12 cellular contexts compared by ENCODE assay signal in the genomic region with DNA sequence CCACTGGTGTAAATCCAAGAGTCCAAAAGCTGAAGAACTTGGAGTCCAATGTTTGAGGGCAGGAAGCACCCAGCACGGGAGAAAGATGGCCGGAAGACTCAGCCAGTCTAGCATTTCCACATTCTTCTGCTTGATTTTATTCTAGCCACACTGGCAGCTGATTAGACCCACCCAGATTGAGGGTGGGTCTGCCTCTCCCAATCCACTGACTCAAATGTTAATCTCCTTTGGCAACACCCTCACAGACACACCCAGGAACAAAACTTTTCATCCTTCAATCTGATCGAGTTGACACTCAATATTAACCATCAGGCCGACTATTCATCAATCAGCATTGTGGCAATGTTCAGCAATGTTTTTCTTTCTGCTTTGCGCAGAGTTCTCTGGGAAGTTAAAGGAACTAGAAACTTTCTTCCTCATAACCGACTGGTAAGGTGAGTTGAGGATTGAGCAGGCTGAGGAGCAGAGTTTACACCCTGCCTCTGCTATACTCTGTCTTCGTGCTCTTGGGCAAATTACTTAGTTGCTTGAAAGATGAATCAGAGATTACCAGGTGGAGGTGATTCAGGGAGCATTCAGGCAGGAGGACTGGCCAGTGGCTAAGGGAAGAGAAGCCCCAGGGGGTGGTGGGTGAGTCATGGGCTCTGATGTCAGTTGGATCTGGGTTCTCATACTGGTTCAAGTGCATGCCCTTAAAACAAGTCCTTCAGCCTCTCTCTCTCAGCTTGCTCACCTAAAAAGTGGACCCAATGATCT. TPM values are rescaled to one million over a fixed set of nuclear protein-coding genes. Genes with fewer than 3 reads are reported as not detected.
DNase-seq lines count a peak whose midpoint lies in the region; ATAC-seq, FAIRE-seq and TF ChIP-seq lines count a peak whose summit lies in the region.
"Had no signal": no experiment of that assay in that cellular context is flagged by ENCODE, and none has a peak within 500 bp of the region (broad histone marks: within the 10 kb centered on the region; RNA-seq: fewer than 3 reads in every experiment).

No MANE protein-coding gene starts in this region.

- no peak overlapping the region for H3K4me3 Mint-ChIP-seq in CD8-positive, alpha-beta T cell
- H3K4me3 Mint-ChIP-seq in astrocyte (ENCODE audit: unreplicated experiment): no peak overlapping the region
- H3K4me3 Mint-ChIP-seq: activated T-cell treated with anti-CD3 and anti-CD28 coated beads, Interleukin-2, amount 50 U/mL, for 4 hours; central memory CD8-positive, alpha-beta T cell had no signal

- intact Hi-C loops in CD8-positive, alpha-beta T cell (cut with DNase I, micrococcal nuclease): no loop called here
- intact Hi-C loops in left lung (cut with DNase I): no loop called here

- H3K4me1 Mint-ChIP-seq in CD8-positive, alpha-beta T cell (ENCODE audit: low read depth): peaks cover 27% of the 10 kb centered on the region
- H3K4me1 Mint-ChIP-seq in astrocyte (ENCODE audit: low read depth, unreplicated experiment): peaks cover 7% of the 10 kb centered on the region

- H3K36me3 Mint-ChIP-seq in CD8-positive, alpha-beta T cell: no peaks in the 10 kb centered on the region
- H3K36me3 Mint-ChIP-seq in astrocyte (ENCODE audit: low read depth, unreplicated experiment): no peaks in the 10 kb centered on the region

- FAIRE-seq in HTR-8/SVneo (lab: Jason Lieb, UNC) (no peak), astrocyte (lab: Jason Lieb, UNC) (no peak)

- H3K4me2 ChIP-seq in astrocyte (ENCODE audit: low read length): peak overlapping the region; percentile 34

- H3K9me3 ChIP-seq in CD8-positive, alpha-beta T cell (ENCODE audit: low read length): no peaks in the 10 kb centered on the region
- H3K9me3 ChIP-seq in astrocyte (ENCODE audit: insufficient read depth, low read depth, low read length) (no peaks in the 10 kb centered on the region), left lung (no peaks in the 10 kb centered on the region)

- CTCF ChIA-PET in CD8-positive, alpha-beta T cell (lab: Charles Lee): no interaction called here

- no peaks in the 10 kb centered on the region for H3K27me3 Mint-ChIP-seq in CD8-positive, alpha-beta T cell (ENCODE audit: low read depth)
- H3K27me3 Mint-ChIP-seq in astrocyte (ENCODE audit: low read depth, unreplicated experiment): peaks cover 20% of the 10 kb centered on the region

- POLR2A ChIA-PET in CD8-positive, alpha-beta T cell (lab: Charles Lee): no interaction called here

- no peak overlapping the region for H3K9ac ChIP-seq in astrocyte (ENCODE audit: low read length)

- H3K9me3 Mint-ChIP-seq in CD8-positive, alpha-beta T cell: no peaks in the 10 kb centered on the region
- no peaks in the 10 kb centered on the region for H3K9me3 Mint-ChIP-seq in astrocyte (ENCODE audit: unreplicated experiment)
- H3K9me3 Mint-ChIP-seq: activated T-cell treated with anti-CD3 and anti-CD28 coated beads, Interleukin-2, amount 50 U/mL, for 4 hours; central memory CD8-positive, alpha-beta T cell had no signal

- peak in 1 of 7 experiments; percentile 9 for DNase-seq in CD8-positive, alpha-beta T cell
- DNase-seq in HTR-8/SVneo (ENCODE audit: insufficient read length, low spot score) (peak; percentile 31), astrocyte (ENCODE audit: low read depth) (peak; percentile 68), left lung (no peak), NCI-H526 (lab: John Stamatoyannopoulos, UW) (no peak)
- DNase-seq in activated CD4-positive, alpha-beta T cell treated with anti-CD3 and anti-CD28 coated beads, Interleukin-2, amount 50 U/mL, for 4 hours: no peak
- DNase-seq: activated T-cell treated with anti-CD3 and anti-CD28 coated beads, Interleukin-2, amount 50 U/mL, for 4 hours; midbrain; NCI-H82 had no signal

- no peaks in the 10 kb centered on the region for H3K27me3 ChIP-seq in CD8-positive, alpha-beta T cell (ENCODE audit: insufficient read depth, low read length)
- H3K27me3 ChIP-seq in astrocyte (ENCODE audit: insufficient read depth, low read length): no peaks in the 10 kb centered on the region
- no peaks in the 10 kb centered on the region for H3K27me3 ChIP-seq in left lung

- no peaks in the 10 kb centered on the region for H3K36me3 ChIP-seq in CD8-positive, alpha-beta T cell (ENCODE audit: insufficient read depth, low read length)
- H3K36me3 ChIP-seq in astrocyte (ENCODE audit: insufficient read depth, low read length) (no peaks in the 10 kb centered on the region), left lung (no peaks in the 10 kb centered on the region)

- no peak overlapping the region for H3K4me3 ChIP-seq in CD8-positive, alpha-beta T cell (ENCODE audit: low read depth, low read length)
- peak overlapping the region; percentile 8 for H3K4me3 ChIP-seq in astrocyte (ENCODE audit: insufficient read depth, low read depth, low read length)
- H3K4me3 ChIP-seq in left lung: no peak overlapping the region

- H3K79me2 ChIP-seq in astrocyte (ENCODE audit: insufficient read depth, low read length): no peaks in the 10 kb centered on the region

- no peak for TF ChIP-seq CTCF in CD8-positive, alpha-beta T cell (IDR thresholded peaks at IDR 0.05)
- TF ChIP-seq CTCF in astrocyte (IDR thresholded peaks at IDR 0.05; ENCODE audit: insufficient read depth, low read depth, low read length) (no peak), left lung (IDR thresholded peaks at IDR 0.05) (no peak)

- H3K27ac Mint-ChIP-seq in CD8-positive, alpha-beta T cell: peak overlapping the region; percentile 53
- H3K27ac Mint-ChIP-seq in astrocyte (ENCODE audit: unreplicated experiment): peak overlapping the region; percentile 28

- no peak for ATAC-seq in CD8-positive, alpha-beta T cell
- ATAC-seq in left lung: peak; percentile 48
- ATAC-seq in GM19324 (IDR thresholded peaks at IDR 0.05; ENCODE audit: low FRiP score, unreplicated experiment): no peak
- no peak for ATAC-seq in HG02678 (IDR thresholded peaks at IDR 0.05; ENCODE audit: unreplicated experiment)

- no peaks in the 10 kb centered on the region for H4K20me1 ChIP-seq in astrocyte (ENCODE audit: insufficient read depth, low read length)

- peaks cover 8% of the 10 kb centered on the region for H3K4me1 ChIP-seq in CD8-positive, alpha-beta T cell (ENCODE audit: insufficient read depth, low read length)
- peaks cover 4% of the 10 kb centered on the region for H3K4me1 ChIP-seq in astrocyte (ENCODE audit: insufficient read depth, low read length)
- no peaks in the 10 kb centered on the region for H3K4me1 ChIP-seq in left lung

- no peak overlapping the region for H2AFZ ChIP-seq in astrocyte (ENCODE audit: low read depth, low read length)

- no peak overlapping the region for H3K27ac ChIP-seq in CD8-positive, alpha-beta T cell (ENCODE audit: low read depth, low read length)
- H3K27ac ChIP-seq in astrocyte (ENCODE audit: low read depth, low read length) (no peak overlapping the region), left lung (no peak overlapping the region)

RNA-seq across cellular contexts. Expression of a gene that starts 28.2 kb away (rescaled TPM):
- total RNA-seq in CD8-positive, alpha-beta T cell: 100 to 1,000 TPM; 113 to 117 TPM
- 54.8 and 58.5 TPM in 2 replicates for total RNA-seq in astrocyte
- total RNA-seq in left lung: 10 to 100 TPM; 59.8 to 66.8 TPM

Comparison
In these comparisons a context has a peak if more than half of its experiments do, and no peak if none do; other contexts are left out.
1. DNase-seq: peak in HTR-8/SVneo (single experiment) and astrocyte (single experiment); none in left lung (0 of 2), NCI-H526 (0 of 2) and activated CD4-positive, alpha-beta T cell treated with anti-CD3 and anti-CD28 coated beads, Interleukin-2, amount 50 U/mL, for 4 hours (0 of 2).